ENCODE assay signal across 8 cellular contexts in genomic region chr19:58362272-58362994, GRCh38. TPM values are rescaled to one million over a fixed set of nuclear protein-coding genes. Genes with fewer than 3 reads are reported as not detected.
A peak's percentile ranks its signal among the peaks of the same experiment; 100 is the strongest.
DNase-seq lines count a peak whose midpoint lies in the region; ATAC-seq and TF ChIP-seq lines count a peak whose summit lies in the region.

TSS of gene ZNF497 (minus strand) at chr19:58362751. CDS start at chr19:58357635, 5,116 bp downstream.

- H3K27me3 ChIP-seq in HAP-1 (ENCODE audit: low read depth) (no peaks in the 10 kb centered on the region), MG63 (no peaks in the 10 kb centered on the region), foreskin keratinocyte (peaks cover 3% of the 10 kb centered on the region), neural progenitor cell (no peaks in the 10 kb centered on the region), stomach smooth muscle (ENCODE audit: control insufficient read depth in 1 of 2, insufficient read depth in 2 of 2, low read length in 2 of 2) (peaks cover 3 to 6% of the 10 kb centered on the region in 2 donors)

- H3K9ac ChIP-seq in neural progenitor cell: peak within 1 kb of the TSS; percentile 67
- peak within 1 kb of the TSS; percentile 97 to 98 for H3K9ac ChIP-seq in stomach smooth muscle (ENCODE audit: low read length in 2 of 2)

- H3K36me3 ChIP-seq in HAP-1 (replicated peaks): peaks cover 3% of the 10 kb centered on the region; the same call in 1 of the 2 replicates
- peaks cover 3% of the 10 kb centered on the region; the same call in 1 of the 2 replicates for H3K36me3 ChIP-seq in MG63
- H3K36me3 ChIP-seq in neural progenitor cell: no peaks in the 10 kb centered on the region
- no peaks in the 10 kb centered on the region for H3K36me3 ChIP-seq in stomach smooth muscle (ENCODE audit: control insufficient read depth in 2 of 2, insufficient read depth in 2 of 2, low read length in 2 of 2)

- ATAC-seq in foreskin keratinocyte: peak; percentile 87

- peaks cover 10% of the 10 kb centered on the region for H3K79me2 ChIP-seq in neural progenitor cell (ENCODE audit: low read depth)

- peak; percentile 95 for DNase-seq in G401 (ENCODE audit: low spot score)
- peak; percentile 90 to 98 for DNase-seq in HAP-1 (ENCODE audit: low spot score in 2 of 2)
- peak; percentile 97 for DNase-seq in MG63
- DNase-seq in SHP77 (lab: John Stamatoyannopoulos, UW): peak; percentile 95 to 97
- peak; percentile 92 for DNase-seq in activated gamma-delta T cell (lab: John Stamatoyannopoulos, UW)
- peak; percentile 85 to 92 for DNase-seq in foreskin keratinocyte
- DNase-seq in neural progenitor cell (ENCODE audit: low spot score): peak; percentile 98

- H3K9me3 ChIP-seq in HAP-1 (no peaks in the 10 kb centered on the region), MG63 (no peaks in the 10 kb centered on the region), neural progenitor cell (ENCODE audit: low read depth) (no peaks in the 10 kb centered on the region), stomach smooth muscle (ENCODE audit: control insufficient read depth in 2 of 2, low read length in 2 of 2) (no peaks in the 10 kb centered on the region)

- peak within 1 kb of the TSS; percentile 60 for H2AFZ ChIP-seq in neural progenitor cell (replicated peaks)

- H3K4me3 ChIP-seq in HAP-1 (peak within 1 kb of the TSS; percentile 92), MG63 (peak within 1 kb of the TSS; percentile 95), neural progenitor cell (peak within 1 kb of the TSS; percentile 59), stomach smooth muscle (ENCODE audit: low read length in 2 of 2) (peak within 1 kb of the TSS; percentile 83 to 95)

- TF ChIP-seq CTCF in foreskin keratinocyte (conservative IDR thresholded peaks at IDR 0.05) (no peak), neural progenitor cell (IDR thresholded peaks at IDR 0.05) (no peak)

- H3K9me3 Mint-ChIP-seq in neural progenitor cell: no peaks in the 10 kb centered on the region

- peaks cover 6% of the 10 kb centered on the region; the same call in 1 of the 2 replicates for H3K4me1 ChIP-seq in HAP-1
- no peaks in the 10 kb centered on the region for H3K4me1 ChIP-seq in foreskin keratinocyte
- no peaks in the 10 kb centered on the region for H3K4me1 ChIP-seq in neural progenitor cell
- H3K4me1 ChIP-seq in stomach smooth muscle (ENCODE audit: control insufficient read depth, insufficient read depth, low read length): peaks cover 6% of the 10 kb centered on the region

- H3K36me3 Mint-ChIP-seq in neural progenitor cell: peaks cover 5% of the 10 kb centered on the region

- peak within 1 kb of the TSS; percentile 96 for H3K4me3 Mint-ChIP-seq in neural progenitor cell

- H3K27ac Mint-ChIP-seq in neural progenitor cell: peak within 1 kb of the TSS; percentile 97

- H3K4me1 Mint-ChIP-seq in neural progenitor cell: peaks cover 13% of the 10 kb centered on the region

- in situ Hi-C loops in G401 (cut with HindIII; ENCODE audit: low sequenced_read_pairs): no loop called here
- in situ Hi-C loops in HAP-1 (cut with MboI; ENCODE audit: low sequenced_read_pairs): no loop called here

- peak within 1 kb of the TSS; percentile 85 for H3K4me2 ChIP-seq in neural progenitor cell

- peaks cover 11% of the 10 kb centered on the region for H3K27me3 Mint-ChIP-seq in neural progenitor cell (ENCODE audit: insufficient read depth, low read depth)

- H4K20me1 ChIP-seq in neural progenitor cell (ENCODE audit: low read depth): no peaks in the 10 kb centered on the region

- H3F3A ChIP-seq in neural progenitor cell (ENCODE audit: low read depth): peaks cover 7% of the 10 kb centered on the region

- peak within 1 kb of the TSS; percentile 52 for H3K27ac ChIP-seq in foreskin keratinocyte
- peak within 1 kb of the TSS; percentile 54 for H3K27ac ChIP-seq in neural progenitor cell
- peak within 1 kb of the TSS; percentile 98 for H3K27ac ChIP-seq in stomach smooth muscle (ENCODE audit: low read length)

RNA-seq across cellular contexts. Expression of gene ZNF497, which starts in this region (rescaled TPM):
- 1.2 and 4.7 TPM in 2 replicates for total RNA-seq in G401 (2014; rRNA removed; shearing (Covaris generic))
- total RNA-seq in MG63 (2014; rRNA removed; shearing (Covaris generic); ENCODE audit: low replicate concordance): 3.0 and 3.2 TPM in 2 replicates
- total RNA-seq in foreskin keratinocyte (0.28 and 0.41 TPM in 2 replicates), neural progenitor cell (ENCODE audit: low replicate concordance) (3.7 and 8.0 TPM in 2 replicates)
- polyA plus RNA-seq in foreskin keratinocyte: 0.33 and 0.43 TPM in 2 replicates

Comparison
In these comparisons a context has a peak if more than half of its experiments do, and no peak if none do; other contexts are left out.
1. Peak in every context shown above with its lines: DNase-seq, ATAC-seq, H3K4me3 ChIP-seq and H3K27ac ChIP-seq.
2. Peak in DNase-seq, ATAC-seq and H3K27ac ChIP-seq in foreskin keratinocyte; RNA of the gene not detected or under 1 TPM.